Comparison of ENCODE assay signal across 19 cellular contexts in the genomic region with DNA sequence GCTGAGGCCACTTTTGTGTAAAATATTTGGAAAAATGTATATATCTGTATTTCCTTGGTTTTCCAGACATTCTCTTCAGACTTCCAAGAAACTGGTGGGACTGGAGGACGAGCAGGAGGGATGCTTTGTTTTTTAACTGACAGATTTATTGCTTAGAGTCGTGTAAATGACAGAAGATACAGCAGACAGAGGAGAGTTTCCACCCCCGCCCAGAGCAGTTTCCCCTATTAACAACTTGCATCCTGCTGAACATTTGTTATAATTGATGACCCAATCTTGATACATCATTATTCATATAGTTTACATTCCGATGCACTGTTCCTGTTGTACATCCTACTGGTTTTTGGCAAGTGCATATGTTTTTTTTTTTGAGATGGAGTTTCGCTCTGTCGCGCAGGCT. TPM values are rescaled to one million over a fixed set of nuclear protein-coding genes. Genes with fewer than 3 reads are reported as not detected.
DNase-seq lines count a peak whose midpoint lies in the region; ATAC-seq, FAIRE-seq and TF ChIP-seq lines count a peak whose summit lies in the region.
"Had no signal": no experiment of that assay in that cellular context is flagged by ENCODE, and none has a peak within 500 bp of the region (broad histone marks: within the 10 kb centered on the region; RNA-seq: fewer than 3 reads in every experiment).

No MANE protein-coding gene starts in this region.

- H3K4me3 Mint-ChIP-seq in astrocyte (ENCODE audit: unreplicated experiment) = no peak overlapping the region
- H3K4me3 Mint-ChIP-seq: activated CD4-positive, alpha-beta T cell treated with anti-CD3 and anti-CD28 coated beads, Interleukin-2, amount 10 ng/mL, durations not matched to agents 24 days and 14 days; activated T-helper 17 cell treated with anti-CD3 and anti-CD28 coated beads, Interleukin-2, amount 50 U/mL, for 72 hours; central memory CD8-positive, alpha-beta T cell; naive thymus-derived CD4-positive, alpha-beta T cell had no signal

- DNase-seq in EL = peak; percentile 29
- peak; percentile 50 for DNase-seq in astrocyte (ENCODE audit: low read depth)
- peak in 1 of 2 donors; percentile 71 for DNase-seq in foreskin keratinocyte
- DNase-seq in prostate gland (ENCODE audit: low spot score) = no peak
- DNase-seq in cerebellar nuclear complex (lab: John Stamatoyannopoulos, UW) = no peak
- DNase-seq in DMS53 (lab: John Stamatoyannopoulos, UW) = no peak
- no peak for DNase-seq in NCI-H2081 (lab: John Stamatoyannopoulos, UW)
- DNase-seq: activated CD4-positive, alpha-beta T cell treated with anti-CD3 and anti-CD28 coated beads, Interleukin-2, amount 10 ng/mL, durations not matched to agents 24 days and 14 days; hippocampal formation; naive thymus-derived CD4-positive, alpha-beta T cell; NCI-H524 treated with DMSO at 0.1 percent for 48 hours; stimulated activated naive CD4-positive, alpha-beta T cell had no signal

- H3K4me1 ChIP-seq in astrocyte (ENCODE audit: insufficient read depth, low read length) (peaks cover 6% of the 10 kb centered on the region), foreskin keratinocyte (peaks cover 19% of the 10 kb centered on the region), prostate gland (replicated peaks) (no peaks in the 10 kb centered on the region)

- intact Hi-C loops in prostate gland (cut with DNase I) = no loop called here

- H2AFZ ChIP-seq in astrocyte (ENCODE audit: low read depth, low read length) = peak overlapping the region; percentile 67

- peaks cover 25% of the 10 kb centered on the region for H3K27me3 Mint-ChIP-seq in astrocyte (ENCODE audit: low read depth, unreplicated experiment)

- H3K36me3 Mint-ChIP-seq in astrocyte (ENCODE audit: low read depth, unreplicated experiment) = no peaks in the 10 kb centered on the region
- H3K36me3 Mint-ChIP-seq: naive thymus-derived CD4-positive, alpha-beta T cell had no signal

- H3K9ac ChIP-seq in astrocyte (ENCODE audit: low read length) = peak overlapping the region; percentile 43

- WGBS in prostate gland = 12% methylated on average over 6 of the region's 7 CpGs

- H3K4me3 ChIP-seq in astrocyte (ENCODE audit: insufficient read depth, low read depth, low read length) (no peak overlapping the region), prostate gland (no peak overlapping the region)
- H3K4me3 ChIP-seq: SJSA1 had no signal

- H3K79me2 ChIP-seq in astrocyte (ENCODE audit: insufficient read depth, low read length) = no peaks in the 10 kb centered on the region

- ATAC-seq in foreskin keratinocyte (no peak), HG02884 (IDR thresholded peaks at IDR 0.05; ENCODE audit: unreplicated experiment) (no peak)
- ATAC-seq: activated T-helper 17 cell treated with anti-CD3 and anti-CD28 coated beads, Interleukin-2, amount 50 U/mL, for 72 hours; HCT116; naive thymus-derived CD4-positive, alpha-beta T cell had no signal

- no peaks in the 10 kb centered on the region for H3K27me3 ChIP-seq in astrocyte (ENCODE audit: insufficient read depth, low read length)
- H3K27me3 ChIP-seq in foreskin keratinocyte = no peaks in the 10 kb centered on the region
- H3K27me3 ChIP-seq in prostate gland (replicated peaks; ENCODE audit: insufficient read depth) = no peaks in the 10 kb centered on the region
- H3K27me3 ChIP-seq: SJSA1 had no signal

- H3K27ac ChIP-seq in astrocyte (ENCODE audit: low read depth, low read length) (peak overlapping the region; percentile 18), foreskin keratinocyte (peak overlapping the region; percentile 72), prostate gland (peak overlapping the region; percentile 5 to 31)
- H3K27ac ChIP-seq: SJSA1 had no signal

- H4K20me1 ChIP-seq in astrocyte (ENCODE audit: insufficient read depth, low read length) = no peaks in the 10 kb centered on the region

- TF ChIP-seq CTCF in astrocyte (IDR thresholded peaks at IDR 0.05; ENCODE audit: insufficient read depth, low read depth, low read length) = no peak
- TF ChIP-seq CTCF in foreskin keratinocyte (conservative IDR thresholded peaks at IDR 0.05) = no peak
- no peak for TF ChIP-seq CTCF in prostate gland (IDR thresholded peaks at IDR 0.05)

- H3K36me3 ChIP-seq in astrocyte (ENCODE audit: insufficient read depth, low read length) (no peaks in the 10 kb centered on the region), prostate gland (no peaks in the 10 kb centered on the region)
- H3K36me3 ChIP-seq: SJSA1 had no signal

- peaks cover 3% of the 10 kb centered on the region for H3K4me1 Mint-ChIP-seq in astrocyte (ENCODE audit: low read depth, unreplicated experiment)
- H3K4me1 Mint-ChIP-seq: activated T-helper 17 cell treated with anti-CD3 and anti-CD28 coated beads, Interleukin-2, amount 50 U/mL, for 72 hours; central memory CD8-positive, alpha-beta T cell had no signal

- H3K9me3 ChIP-seq in astrocyte (ENCODE audit: insufficient read depth, low read depth, low read length) (no peaks in the 10 kb centered on the region), prostate gland (no peaks in the 10 kb centered on the region)
- H3K9me3 ChIP-seq: SJSA1 had no signal

- no peak for TF ChIP-seq POLR2A in prostate gland (IDR thresholded peaks at IDR 0.05)

- H3K27ac Mint-ChIP-seq in astrocyte (ENCODE audit: unreplicated experiment) = no peak overlapping the region
- H3K27ac Mint-ChIP-seq: activated CD4-positive, alpha-beta T cell treated with anti-CD3 and anti-CD28 coated beads, Interleukin-2, amount 10 ng/mL, durations not matched to agents 24 days and 14 days; activated T-helper 17 cell treated with anti-CD3 and anti-CD28 coated beads, Interleukin-2, amount 50 U/mL, for 72 hours had no signal

- H3K9me3 Mint-ChIP-seq in astrocyte (ENCODE audit: unreplicated experiment) = no peaks in the 10 kb centered on the region
- H3K9me3 Mint-ChIP-seq: activated CD4-positive, alpha-beta T cell treated with anti-CD3 and anti-CD28 coated beads, Interleukin-2, amount 10 ng/mL, durations not matched to agents 24 days and 14 days; activated T-helper 17 cell treated with anti-CD3 and anti-CD28 coated beads, Interleukin-2, amount 50 U/mL, for 72 hours; central memory CD8-positive, alpha-beta T cell had no signal

- FAIRE-seq in astrocyte (lab: Jason Lieb, UNC) = no peak

- peak overlapping the region; percentile 37 for H3K4me2 ChIP-seq in astrocyte (ENCODE audit: low read length)

RNA-seq across cellular contexts. Expression of gene DOCK6, which starts 7.1 kb away (rescaled TPM):
- total RNA-seq in astrocyte (38.3 and 48.2 TPM in 2 replicates), foreskin keratinocyte (17.7 and 30.9 TPM in 2 replicates), prostate gland (10 to 100 TPM; 21.6 to 38.7 TPM)
- 14.4 and 21.2 TPM in 2 replicates for polyA plus RNA-seq in foreskin keratinocyte
- polyA plus RNA-seq: naive thymus-derived CD4-positive, alpha-beta T cell had no signal

RNA-seq across cellular contexts. Expression of gene TSPAN16, which starts 26.6 kb away (rescaled TPM):
- total RNA-seq in astrocyte (not detected in 2 replicates), foreskin keratinocyte (not detected in 2 replicates), prostate gland (1 to 10 TPM in 1 of 2 donors, not detected in 1; 4.2 TPM)
- not detected in 2 replicates for polyA plus RNA-seq in foreskin keratinocyte
- total RNA-seq: activated CD4-positive, alpha-beta T cell treated with anti-CD3 and anti-CD28 coated beads, Interleukin-2, amount 10 ng/mL, durations not matched to agents 24 days and 14 days; activated T-helper 17 cell treated with anti-CD3 and anti-CD28 coated beads, Interleukin-2, amount 50 U/mL, for 72 hours; LHCN-M2; naive thymus-derived CD4-positive, alpha-beta T cell had no signal
- polyA plus RNA-seq: BJ; naive thymus-derived CD4-positive, alpha-beta T cell had no signal

RNA-seq across cellular contexts. Expression of gene ANGPTL8, which starts 30.0 kb away (rescaled TPM):
- not detected in 2 replicates for total RNA-seq in astrocyte
- total RNA-seq in foreskin keratinocyte = not detected in 2 replicates
- not detected in 2 replicates for polyA plus RNA-seq in foreskin keratinocyte
- total RNA-seq in prostate gland = not detected
- total RNA-seq: activated CD4-positive, alpha-beta T cell treated with anti-CD3 and anti-CD28 coated beads, Interleukin-2, amount 10 ng/mL, durations not matched to agents 24 days and 14 days; activated T-helper 17 cell treated with anti-CD3 and anti-CD28 coated beads, Interleukin-2, amount 50 U/mL, for 72 hours; LHCN-M2; naive thymus-derived CD4-positive, alpha-beta T cell had no signal
- polyA plus RNA-seq: BJ; naive thymus-derived CD4-positive, alpha-beta T cell had no signal

Comparison
In these comparisons a context has a peak if more than half of its experiments do, and no peak if none do; other contexts are left out.
1. DNase-seq: peak in EL (single experiment) and astrocyte (single experiment); none in prostate gland (single experiment), cerebellar nuclear complex (0 of 2), DMS53 (single experiment) and NCI-H2081 (0 of 2).
2. H3K27ac ChIP-seq: peak in every context shown above with its lines; median percentile 72 in foreskin keratinocyte; 18 in astrocyte; 18 in prostate gland.